1 cellular context compared by ENCODE assay signal in the genomic region with DNA sequence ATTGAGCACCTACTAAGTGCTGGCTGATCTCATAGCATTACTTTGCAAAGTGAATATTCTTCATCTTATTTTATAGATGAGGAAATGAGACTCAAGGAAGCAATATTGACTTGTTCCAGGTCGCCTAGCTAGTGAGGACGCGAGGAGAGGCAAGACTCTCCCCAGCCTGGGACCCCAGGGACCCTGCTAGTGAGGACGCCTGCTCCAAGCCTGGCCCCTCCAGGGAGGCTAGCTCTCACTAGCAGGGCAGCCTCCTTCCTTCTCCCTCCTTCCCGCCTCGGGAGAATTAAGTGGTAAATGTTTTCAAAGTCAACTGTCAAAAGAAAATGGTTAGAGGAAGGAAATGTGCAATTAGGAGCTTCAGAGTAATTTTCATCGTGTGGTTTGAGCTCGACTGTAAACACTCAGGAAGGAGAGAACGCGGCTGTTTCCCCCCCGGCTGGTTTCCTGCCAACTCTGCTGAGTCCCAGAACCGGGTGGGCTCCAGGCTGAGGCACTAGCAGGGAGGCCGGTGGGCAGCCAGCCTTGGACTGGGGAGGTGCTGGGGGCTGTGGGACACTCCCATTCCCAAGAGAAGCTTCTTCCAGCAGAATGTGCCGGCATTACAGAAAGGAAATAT.
TF ChIP-seq lines count a peak whose summit lies in the region.

No MANE protein-coding gene starts in this region.

TF ChIP-seq in GM12878, 131 proteins besides CTCF, POLR2A, EP300 and RAD21:
- TF ChIP-seq SREBF1 (IDR thresholded peaks at IDR 0.05; ENCODE audit: low read length) (no peak), NR2F1 (conservative IDR thresholded peaks at IDR 0.05) (no peak), CBFB (IDR thresholded peaks at IDR 0.05; ENCODE audit: low read depth) (no peak), HCFC1 (IDR thresholded peaks at IDR 0.05; ENCODE audit: low read length) (no peak), KAT2A (conservative IDR thresholded peaks at IDR 0.05; ENCODE audit: control insufficient read depth, low read depth, low read length) (no peak), PML (IDR thresholded peaks at IDR 0.05; ENCODE audit: low read length) (no peak), RUNX3 (IDR thresholded peaks at IDR 0.05; ENCODE audit: low read length) (0 out of 2 replicates have a peak, but pooled peaks have one; percentile 27)
- TF ChIP-seq, protein P1, sequence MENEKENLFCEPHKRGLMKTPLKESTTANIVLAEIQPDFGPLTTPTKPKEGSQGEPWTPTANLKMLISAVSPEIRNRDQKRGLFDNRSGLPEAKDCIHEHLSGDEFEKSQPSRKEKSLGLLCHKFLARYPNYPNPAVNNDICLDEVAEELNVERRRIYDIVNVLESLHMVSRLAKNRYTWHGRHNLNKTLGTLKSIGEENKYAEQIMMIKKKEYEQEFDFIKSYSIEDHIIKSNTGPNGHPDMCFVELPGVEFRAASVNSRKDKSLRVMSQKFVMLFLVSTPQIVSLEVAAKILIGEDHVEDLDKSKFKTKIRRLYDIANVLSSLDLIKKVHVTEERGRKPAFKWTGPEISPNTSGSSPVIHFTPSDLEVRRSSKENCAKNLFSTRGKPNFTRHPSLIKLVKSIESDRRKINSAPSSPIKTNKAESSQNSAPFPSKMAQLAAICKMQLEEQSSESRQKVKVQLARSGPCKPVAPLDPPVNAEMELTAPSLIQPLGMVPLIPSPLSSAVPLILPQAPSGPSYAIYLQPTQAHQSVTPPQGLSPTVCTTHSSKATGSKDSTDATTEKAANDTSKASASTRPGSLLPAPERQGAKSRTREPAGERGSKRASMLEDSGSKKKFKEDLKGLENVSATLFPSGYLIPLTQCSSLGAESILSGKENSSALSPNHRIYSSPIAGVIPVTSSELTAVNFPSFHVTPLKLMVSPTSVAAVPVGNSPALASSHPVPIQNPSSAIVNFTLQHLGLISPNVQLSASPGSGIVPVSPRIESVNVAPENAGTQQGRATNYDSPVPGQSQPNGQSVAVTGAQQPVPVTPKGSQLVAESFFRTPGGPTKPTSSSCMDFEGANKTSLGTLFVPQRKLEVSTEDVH (IDR thresholded peaks at IDR 0.05; ENCODE audit: low read depth, partially characterized antibody): no peak
- TF ChIP-seq, protein P2, sequence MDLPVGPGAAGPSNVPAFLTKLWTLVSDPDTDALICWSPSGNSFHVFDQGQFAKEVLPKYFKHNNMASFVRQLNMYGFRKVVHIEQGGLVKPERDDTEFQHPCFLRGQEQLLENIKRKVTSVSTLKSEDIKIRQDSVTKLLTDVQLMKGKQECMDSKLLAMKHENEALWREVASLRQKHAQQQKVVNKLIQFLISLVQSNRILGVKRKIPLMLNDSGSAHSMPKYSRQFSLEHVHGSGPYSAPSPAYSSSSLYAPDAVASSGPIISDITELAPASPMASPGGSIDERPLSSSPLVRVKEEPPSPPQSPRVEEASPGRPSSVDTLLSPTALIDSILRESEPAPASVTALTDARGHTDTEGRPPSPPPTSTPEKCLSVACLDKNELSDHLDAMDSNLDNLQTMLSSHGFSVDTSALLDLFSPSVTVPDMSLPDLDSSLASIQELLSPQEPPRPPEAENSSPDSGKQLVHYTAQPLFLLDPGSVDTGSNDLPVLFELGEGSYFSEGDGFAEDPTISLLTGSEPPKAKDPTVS (IDR thresholded peaks at IDR 0.05; ENCODE audit: low read depth, low read length): no peak
